Comparison of ENCODE assay signal across 8 cellular contexts in genomic region chr1:205286335-205286950, GRCh38. TPM values are rescaled to one million over a fixed set of nuclear protein-coding genes. Genes with fewer than 3 reads are reported as not detected.
DNase-seq lines count a peak whose midpoint lies in the region; ATAC-seq, FAIRE-seq and TF ChIP-seq lines count a peak whose summit lies in the region.

No MANE protein-coding gene starts in this region.

- no peak for TF ChIP-seq CTCF in HepG2 (CRISPR knock-in tag; IDR thresholded peaks at IDR 0.05)
- no peak for TF ChIP-seq CTCF in right lobe of liver (IDR thresholded peaks at IDR 0.05)
- no peak for TF ChIP-seq CTCF in Peyer's patch (IDR thresholded peaks at IDR 0.05)
- no peak for TF ChIP-seq CTCF in WTC11 (IDR thresholded peaks at IDR 0.05)

- no peaks in the 10 kb centered on the region for H3K9me3 ChIP-seq in HepG2 (ENCODE audit: low read length)
- H3K9me3 ChIP-seq in right lobe of liver, result no peaks in the 10 kb centered on the region
- H3K9me3 ChIP-seq in Peyer's patch, result no peaks in the 10 kb centered on the region
- H3K9me3 ChIP-seq in skeletal muscle satellite cell (replicated peaks; ENCODE audit: low read length), result no peaks in the 10 kb centered on the region

- H3K4me2 ChIP-seq in HepG2 (ENCODE audit: low read depth, low read length) (no peak overlapping the region), skeletal muscle satellite cell (ENCODE audit: low read length) (no peak overlapping the region)

- no peaks in the 10 kb centered on the region for H3K79me2 ChIP-seq in HepG2 (ENCODE audit: insufficient read depth, low read length)

- H3K36me3 Mint-ChIP-seq in activated naive CD8-positive, alpha-beta T cell treated with anti-CD3 and anti-CD28 coated beads for 36 hours, result no peaks in the 10 kb centered on the region
- no peaks in the 10 kb centered on the region for H3K36me3 Mint-ChIP-seq in WTC11

- POLR2A ChIA-PET in HepG2 (lab: Yijun Ruan, JAX) (no interaction called here), WTC11 (lab: Charles Lee) (interaction anchor here (2.9 to 3.3 kb wide), 2 partner anchors 8 to 13 kb away, joined by 33 to 54 read pairs; no protein-coding TSS in a partner anchor)

- H3K27me3 ChIP-seq in HepG2 (ENCODE audit: control insufficient read depth in 1 of 2, insufficient read depth in 2 of 2, low read length in 2 of 2) (no peaks in the 10 kb centered on the region), right lobe of liver (no peaks in the 10 kb centered on the region), Peyer's patch (no peaks in the 10 kb centered on the region), skeletal muscle satellite cell (ENCODE audit: control insufficient read depth, insufficient read depth, low read length) (no peaks in the 10 kb centered on the region)

- no peaks in the 10 kb centered on the region for H3K9me3 Mint-ChIP-seq in activated naive CD8-positive, alpha-beta T cell treated with anti-CD3 and anti-CD28 coated beads for 36 hours
- H3K9me3 Mint-ChIP-seq in WTC11, result no peaks in the 10 kb centered on the region

- CTCF ChIA-PET in HepG2 (lab: Yijun Ruan, JAX; ENCODE audit: low intra/inter-chr PET ratio, low total read pairs) (no interaction called here), WTC11 (lab: Charles Lee) (interaction anchor here (1.0 to 2.7 kb wide), 3 partner anchors 12 to 15 kb away, joined by 3 to 45 read pairs (median 5); no protein-coding TSS in a partner anchor)

- TF ChIP-seq POLR2A in HepG2 (IDR thresholded peaks at IDR 0.05; ENCODE audit: insufficient read depth in 1 of 2, low read depth in 2 of 2, low read length in 2 of 2) (no peak), right lobe of liver (IDR thresholded peaks at IDR 0.05) (no peak), Peyer's patch (IDR thresholded peaks at IDR 0.05) (no peak)

- no TSS peak for BruUV-seq in HepG2 (replicated peaks; lab: Mats Ljungman, UMichigan)

- no peak overlapping the region for H3K9ac ChIP-seq in HepG2 (ENCODE audit: insufficient read depth, low read depth, low read length)
- peak overlapping the region; percentile 16 for H3K9ac ChIP-seq in skeletal muscle satellite cell (ENCODE audit: low read depth, low read length)

- TF ChIP-seq EP300 in HepG2 (IDR thresholded peaks at IDR 0.05; ENCODE audit: low read depth in 2 of 2, low read length in 2 of 2) (no peak), HepG2 (CRISPR knock-in tag; IDR thresholded peaks at IDR 0.05; ENCODE audit: borderline replicate concordance) (no peak)

- H3K27me3 Mint-ChIP-seq in activated naive CD8-positive, alpha-beta T cell treated with anti-CD3 and anti-CD28 coated beads for 36 hours, result peaks cover 3% of the 10 kb centered on the region
- H3K27me3 Mint-ChIP-seq in WTC11 (ENCODE audit: low read depth), result no peaks in the 10 kb centered on the region

- intact Hi-C loops in HepG2 (cut with micrococcal nuclease; ENCODE audit: unreplicated experiment), result no loop called here
- intact Hi-C loops in right lobe of liver (cut with DNase I), result no loop called here

- in situ Hi-C loops in HepG2 (cut with HindIII; ENCODE audit: extremely low pct_ligation_motif_present, low pct_unique_long_range_greater_than_20kb), result no loop called here

- no peak overlapping the region for H3K27ac ChIP-seq in HepG2 (ENCODE audit: extremely low read length, insufficient read depth, low read length)
- H3K27ac ChIP-seq in right lobe of liver, result no peak overlapping the region
- H3K27ac ChIP-seq in Peyer's patch, result peak overlapping the region; percentile 54 to 88 (median 68)

- no peaks in the 10 kb centered on the region for H4K20me1 ChIP-seq in HepG2 (ENCODE audit: insufficient read depth, low read length)

- H3K4me3 Mint-ChIP-seq in activated naive CD8-positive, alpha-beta T cell treated with anti-CD3 and anti-CD28 coated beads for 36 hours, result peak overlapping the region; percentile 64
- no peak overlapping the region for H3K4me3 Mint-ChIP-seq in WTC11

- H3K36me3 ChIP-seq in HepG2 (replicated peaks in 1 of 2; ENCODE audit: control insufficient read depth in 1 of 2, insufficient read depth in 2 of 2, low read length in 2 of 2) (no peaks in the 10 kb centered on the region), right lobe of liver (no peaks in the 10 kb centered on the region), Peyer's patch (no peaks in the 10 kb centered on the region), skeletal muscle satellite cell (ENCODE audit: insufficient read depth, low read length) (no peaks in the 10 kb centered on the region)

- H3K4me3 ChIP-seq in HepG2 (replicated peaks in 1 of 3; ENCODE audit: insufficient read depth in 1 of 3, low read depth in 2 of 3, low read length in 3 of 3) (no peak overlapping the region), right lobe of liver (no peak overlapping the region), Peyer's patch (peak overlapping the region in 1 of 4 donors; percentile 24), skeletal muscle satellite cell (ENCODE audit: low read length) (no peak overlapping the region)

- no peak for FAIRE-seq in HepG2 (lab: Jason Lieb, UNC)

- H2AFZ ChIP-seq in HepG2 (ENCODE audit: low read length), result no peak overlapping the region

- peaks cover 72% of the 10 kb centered on the region for H3K4me1 Mint-ChIP-seq in activated naive CD8-positive, alpha-beta T cell treated with anti-CD3 and anti-CD28 coated beads for 36 hours
- peaks cover 49% of the 10 kb centered on the region for H3K4me1 Mint-ChIP-seq in WTC11

- 77% methylated on average over 5 of the region's 9 CpGs for WGBS in HepG2 (ENCODE audit: low lambda C conversion rate)
- WGBS in right lobe of liver (ENCODE audit: insufficient coverage, low coverage, low lambda C conversion rate, missing lambda C conversion rate), result 77% methylated on average over 7 of the region's 9 CpGs

- no peak for ATAC-seq in HepG2
- ATAC-seq in right lobe of liver, result no peak
- no peak for ATAC-seq in WTC11
- ATAC-seq in HG03095 (IDR thresholded peaks at IDR 0.05; ENCODE audit: unreplicated experiment), result no peak

- no peak for DNase-seq in HepG2 (ENCODE audit: low spot score)
- DNase-seq in right lobe of liver, result no peak
- DNase-seq in Peyer's patch, result peak in 2 of 3 donors; percentile 85 to 91
- DNase-seq in activated naive CD8-positive, alpha-beta T cell treated with anti-CD3 and anti-CD28 coated beads for 36 hours, result peak; percentile 84
- DNase-seq in WTC11 (ENCODE audit: low spot score), result no peak
- no peak for DNase-seq in NCI-H1436 (lab: John Stamatoyannopoulos, UW)

- H3K4me1 ChIP-seq in HepG2 (ENCODE audit: insufficient read depth, low read length) (peaks cover 59% of the 10 kb centered on the region), right lobe of liver (peaks cover 0 to 13% (median under 1%) of the 10 kb centered on the region in 4 donors), Peyer's patch (peaks cover 4 to 59% (median 35%) of the 10 kb centered on the region in 4 donors), skeletal muscle satellite cell (ENCODE audit: control insufficient read depth, insufficient read depth, low read length) (peaks cover 50% of the 10 kb centered on the region)

- TF ChIP-seq RAD21 in HepG2 (CRISPR knock-in tag; IDR thresholded peaks at IDR 0.05), result no peak

- H3K27ac Mint-ChIP-seq in activated naive CD8-positive, alpha-beta T cell treated with anti-CD3 and anti-CD28 coated beads for 36 hours, result peak overlapping the region; percentile 90
- H3K27ac Mint-ChIP-seq in WTC11, result no peak overlapping the region; the same call in 1 of the 2 replicates

RNA-seq across cellular contexts. Expression of gene NUAK2, which starts 35.1 kb away (rescaled TPM):
- total RNA-seq in HepG2 (2016; rRNA removed; fragmentation: Illumina TruSeq; extraction: Trizol) (1.1 and 1.2 TPM in 2 replicates), right lobe of liver (1 to 10 TPM in 5 of 6 experiments, under 1 TPM in 1; 0.88 to 5.1 (median 2.1) TPM), Peyer's patch (10 to 100 TPM; 22.0 to 40.0 (median 30.9) TPM), WTC11 (2021) (8.7 to 10.8 TPM (median 10.8 TPM) in 3 replicates)
- total RNA-seq in HepG2 (2016; cell fraction: cytosol; rRNA removed; fragmentation: Illumina TruSeq; extraction: Trizol; ENCODE audit: low read depth), result 0.10 and 0.18 TPM in 2 replicates
- 0.79 and 1.1 TPM in 2 replicates for total RNA-seq in HepG2 (2016; cell fraction: insoluble cytoplasmic fraction; rRNA removed; fragmentation: Illumina TruSeq; extraction: Trizol)
- 0.65 and 0.71 TPM in 2 replicates for total RNA-seq in HepG2 (2016; cell fraction: membrane; rRNA removed; fragmentation: Illumina TruSeq; extraction: Trizol)
- total RNA-seq in HepG2 (2016; cell fraction: nucleus; rRNA removed; fragmentation: Illumina TruSeq; extraction: Trizol), result 1.5 and 1.6 TPM in 2 replicates
- 0.68 and 0.75 TPM in 2 replicates for polyA plus RNA-seq in HepG2 (2011; rRNA removed)
- 0.47 and 0.54 TPM in 2 replicates for polyA plus RNA-seq in HepG2 (2011; cell fraction: cytosol; rRNA removed)
- polyA plus RNA-seq in HepG2 (2011; cell fraction: nucleus; rRNA removed), result 1.2 TPM in 2 replicates
- 0.35 and 0.38 TPM in 2 replicates for polyA plus RNA-seq in HepG2 (2012)
- 0.17 and 0.19 TPM in 2 replicates for polyA plus RNA-seq in HepG2 (2016; cell fraction: cytosol; fragmentation: Illumina TruSeq; extraction: Trizol; ENCODE audit: low read depth)
- polyA plus RNA-seq in HepG2 (2016; cell fraction: insoluble cytoplasmic fraction; fragmentation: Illumina TruSeq; extraction: Trizol; ENCODE audit: low read depth), result 0.99 and 1.4 TPM in 2 replicates
- 0.41 and 0.78 TPM in 2 replicates for polyA plus RNA-seq in HepG2 (2016; cell fraction: membrane; fragmentation: Illumina TruSeq; extraction: Trizol; ENCODE audit: low read depth)
- 2.5 and 3.1 TPM in 2 replicates for polyA plus RNA-seq in HepG2 (2016; cell fraction: nucleus; fragmentation: Illumina TruSeq; extraction: Trizol; ENCODE audit: insufficient read depth, low read depth)
- polyA minus RNA-seq in HepG2 (2011; rRNA and poly(A)+ RNA removed; ENCODE audit: low replicate concordance), result 1.7 and 4.8 TPM in 2 replicates
- polyA minus RNA-seq in HepG2 (2011; cell fraction: cytosol; rRNA and poly(A)+ RNA removed), result 0.89 and 1.3 TPM in 2 replicates
- 1.2 and 1.7 TPM in 2 replicates for polyA minus RNA-seq in HepG2 (2011; cell fraction: nucleus; rRNA and poly(A)+ RNA removed)
- total RNA-seq in activated naive CD8-positive, alpha-beta T cell treated with anti-CD3 and anti-CD28 coated beads for 36 hours, result 1 to 10 TPM; 1.7 to 2.0 TPM
- 0.25 and 1.1 TPM in 2 replicates for total RNA-seq in skeletal muscle satellite cell (2012; rRNA removed)

RNA-seq across cellular contexts. Expression of gene TMCC2, which starts 58.7 kb away (rescaled TPM):
- total RNA-seq in HepG2 (2016; rRNA removed; fragmentation: Illumina TruSeq; extraction: Trizol) (0.21 and 0.24 TPM in 2 replicates), right lobe of liver (1 to 10 TPM in 1 of 6 experiments, under 1 TPM in 5; 0.14 to 5.9 (median 0.30) TPM), Peyer's patch (1 to 10 TPM in 2 of 4 donors, under 1 TPM in 2; 0.53 to 4.1 (median 1.1) TPM), WTC11 (2021) (9.5 to 11.2 TPM (median 11.2 TPM) in 3 replicates)
- 0.35 and 0.71 TPM in 2 replicates for total RNA-seq in HepG2 (2016; cell fraction: cytosol; rRNA removed; fragmentation: Illumina TruSeq; extraction: Trizol; ENCODE audit: low read depth)
- total RNA-seq in HepG2 (2016; cell fraction: insoluble cytoplasmic fraction; rRNA removed; fragmentation: Illumina TruSeq; extraction: Trizol), result 0.13 and 0.22 TPM in 2 replicates
- total RNA-seq in HepG2 (2016; cell fraction: membrane; rRNA removed; fragmentation: Illumina TruSeq; extraction: Trizol), result 0.19 and 0.24 TPM in 2 replicates
- 0.28 and 0.37 TPM in 2 replicates for total RNA-seq in HepG2 (2016; cell fraction: nucleus; rRNA removed; fragmentation: Illumina TruSeq; extraction: Trizol)
- polyA plus RNA-seq in HepG2 (2011; rRNA removed), result 0.12 and 0.26 TPM in 2 replicates
- 0.09 and 0.12 TPM in 2 replicates for polyA plus RNA-seq in HepG2 (2011; cell fraction: cytosol; rRNA removed)
- polyA plus RNA-seq in HepG2 (2011; cell fraction: nucleus; rRNA removed), result 0.23 and 0.36 TPM in 2 replicates
- polyA plus RNA-seq in HepG2 (2012), result 0.07 and 0.23 TPM in 2 replicates
- polyA plus RNA-seq in HepG2 (2016; cell fraction: cytosol; fragmentation: Illumina TruSeq; extraction: Trizol; ENCODE audit: low read depth), result 0.05 and 0.09 TPM in 2 replicates
- polyA plus RNA-seq in HepG2 (2016; cell fraction: insoluble cytoplasmic fraction; fragmentation: Illumina TruSeq; extraction: Trizol; ENCODE audit: low read depth), result 0.11 and 0.27 TPM in 2 replicates
- polyA plus RNA-seq in HepG2 (2016; cell fraction: membrane; fragmentation: Illumina TruSeq; extraction: Trizol; ENCODE audit: low read depth), result 0.16 and 0.31 TPM in 2 replicates
- polyA plus RNA-seq in HepG2 (2016; cell fraction: nucleus; fragmentation: Illumina TruSeq; extraction: Trizol; ENCODE audit: insufficient read depth, low read depth), result 0.20 and 0.56 TPM in 2 replicates
- 0.78 and 3.1 TPM in 2 replicates for polyA minus RNA-seq in HepG2 (2011; rRNA and poly(A)+ RNA removed; ENCODE audit: low replicate concordance)
- not detected in 2 replicates for polyA minus RNA-seq in HepG2 (2011; cell fraction: cytosol; rRNA and poly(A)+ RNA removed)
- 0.26 TPM in 1 of 2 replicates, not detected in the other for polyA minus RNA-seq in HepG2 (2011; cell fraction: nucleus; rRNA and poly(A)+ RNA removed)
- total RNA-seq in activated naive CD8-positive, alpha-beta T cell treated with anti-CD3 and anti-CD28 coated beads for 36 hours, result 10 to 100 TPM; 13.3 to 14.0 TPM
- total RNA-seq in skeletal muscle satellite cell (2012; rRNA removed), result 1.3 and 2.3 TPM in 2 replicates

Comparison
In these comparisons a context has a peak if more than half of its experiments do, and no peak if none do; other contexts are left out.
1. DNase-seq: peak in Peyer's patch (2 of 3) and activated naive CD8-positive, alpha-beta T cell treated with anti-CD3 and anti-CD28 coated beads for 36 hours (single experiment); none in HepG2 (single experiment), right lobe of liver (0 of 3), WTC11 (single experiment) and NCI-H1436 (single experiment).
2. H3K27ac ChIP-seq: peak in Peyer's patch (4 of 4); none in HepG2 (single experiment) and right lobe of liver (0 of 3).